12 cellular contexts compared by ENCODE assay signal in genomic region chr11:81007046-81007445, GRCh38.
DNase-seq lines count a peak whose midpoint lies in the region; TF ChIP-seq lines count a peak whose summit lies in the region.
"Had no signal": no experiment of that assay in that cellular context is flagged by ENCODE, and none has a peak within 500 bp of the region (broad histone marks: within the 10 kb centered on the region; RNA-seq: fewer than 3 reads in every experiment).

No MANE protein-coding gene starts in this region.

- H3K9me3 ChIP-seq in ovary = no peaks in the 10 kb centered on the region

- no peak for TF ChIP-seq POLR2A in ovary (IDR thresholded peaks at IDR 0.05)

- intact Hi-C loops in ovary (cut with DNase I) = no loop called here

- TF ChIP-seq EP300 in ovary (IDR thresholded peaks at IDR 0.05) = no peak

- no peaks in the 10 kb centered on the region for H3K27me3 ChIP-seq in ovary

- no peak overlapping the region for H3K27ac ChIP-seq in ovary

- H3K27ac Mint-ChIP-seq in brain (no peak overlapping the region), nephron (no peak overlapping the region)

- H3K36me3 Mint-ChIP-seq in brain (no peaks in the 10 kb centered on the region), nephron (ENCODE audit: low read depth) (no peaks in the 10 kb centered on the region)

- H3K36me3 ChIP-seq in ovary = no peaks in the 10 kb centered on the region

- H3K4me1 Mint-ChIP-seq in brain (peaks cover 15% of the 10 kb centered on the region), nephron (peaks cover 8% of the 10 kb centered on the region)

- H3K27me3 Mint-ChIP-seq in brain (peaks cover 4% of the 10 kb centered on the region), nephron (ENCODE audit: low read depth) (no peaks in the 10 kb centered on the region)

- H3K4me3 Mint-ChIP-seq in brain = no peak overlapping the region
- no peak overlapping the region for H3K4me3 Mint-ChIP-seq in nephron

- TF ChIP-seq CTCF in brain (conservative IDR thresholded peaks at IDR 0.05) (peak; percentile 49 to 69), nephron (IDR thresholded peaks at IDR 0.05; ENCODE audit: unreplicated experiment in 3 of 3) (peak in 2 of 3 experiments; percentile 10 to 44), ovary (IDR thresholded peaks at IDR 0.05) (no peak)

- 2 to 9% (median 8%) methylated on average over 2 of the region's 2 CpGs for WGBS in ovary, 3 donors

- H3K9me3 Mint-ChIP-seq in brain (peaks cover 0 to 9% (median 4%) of the 10 kb centered on the region in 5 experiments), nephron (peaks cover 5% of the 10 kb centered on the region)

- no peaks in the 10 kb centered on the region for H3K4me1 ChIP-seq in ovary (ENCODE audit: insufficient read depth)

- DNase-seq in GM03348 (ENCODE audit: low spot score) (peak; percentile 10), NCI-H1092 treated with DMSO at 0.1 percent for 48 hours (lab: John Stamatoyannopoulos, UW) (peak; percentile 9), GF-D8 (lab: John Stamatoyannopoulos, UW) (no peak), NCI-H82 treated with DMSO at 0.1 percent for 48 hours (lab: John Stamatoyannopoulos, UW; ENCODE audit: unreplicated experiment) (no peak), ovary (no peak)
- no peak for DNase-seq in stimulated activated CD4-positive, alpha-beta T cell treated with anti-CD3 and anti-CD28 coated beads, Interleukin-4, amount 100 ng/mL, for 4 hours
- DNase-seq: effector CD4-positive, alpha-beta T cell; GDM1; islet precursor cell; posterior cingulate gyrus had no signal

- H3K4me3 ChIP-seq in ovary = no peak overlapping the region

Comparison
In these comparisons a context has a peak if more than half of its experiments do, and no peak if none do; other contexts are left out.
1. DNase-seq: peak in GM03348 (single experiment) and NCI-H1092 treated with DMSO at 0.1 percent for 48 hours (single experiment); none in GF-D8 (single experiment), stimulated activated CD4-positive, alpha-beta T cell treated with anti-CD3 and anti-CD28 coated beads, Interleukin-4, amount 100 ng/mL, for 4 hours (0 of 2), NCI-H82 treated with DMSO at 0.1 percent for 48 hours (single experiment) and ovary (0 of 5).
2. CTCF ChIP-seq: peak in brain (2 of 2) and nephron (2 of 3); none in ovary (0 of 3).